ENCODE assay signal across 2 cellular contexts in the genomic region with DNA sequence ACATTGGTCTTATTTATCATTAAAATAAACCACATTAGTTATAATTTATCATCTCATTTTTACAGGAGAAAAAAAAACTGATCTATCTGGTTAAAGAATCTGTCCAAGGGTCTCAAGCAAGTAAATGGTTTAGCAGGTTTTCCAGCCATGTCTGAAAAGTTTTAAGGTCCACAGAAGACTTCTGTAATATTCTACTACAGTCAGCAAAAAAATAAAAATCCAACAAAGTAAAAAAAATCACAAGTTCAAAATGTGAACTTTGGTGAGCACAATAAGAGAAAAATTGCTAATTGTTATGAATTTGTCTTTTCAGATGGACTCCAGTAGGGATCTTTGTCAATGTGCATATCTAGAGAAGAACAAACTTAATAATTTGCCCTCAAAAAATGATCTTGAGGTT.
TF ChIP-seq lines count a peak whose summit lies in the region.

No MANE protein-coding gene starts in this region.

TF ChIP-seq in A549, 52 proteins besides CTCF, POLR2A, EP300 and RAD21 (continued from another document):
- TF ChIP-seq, protein P1, sequence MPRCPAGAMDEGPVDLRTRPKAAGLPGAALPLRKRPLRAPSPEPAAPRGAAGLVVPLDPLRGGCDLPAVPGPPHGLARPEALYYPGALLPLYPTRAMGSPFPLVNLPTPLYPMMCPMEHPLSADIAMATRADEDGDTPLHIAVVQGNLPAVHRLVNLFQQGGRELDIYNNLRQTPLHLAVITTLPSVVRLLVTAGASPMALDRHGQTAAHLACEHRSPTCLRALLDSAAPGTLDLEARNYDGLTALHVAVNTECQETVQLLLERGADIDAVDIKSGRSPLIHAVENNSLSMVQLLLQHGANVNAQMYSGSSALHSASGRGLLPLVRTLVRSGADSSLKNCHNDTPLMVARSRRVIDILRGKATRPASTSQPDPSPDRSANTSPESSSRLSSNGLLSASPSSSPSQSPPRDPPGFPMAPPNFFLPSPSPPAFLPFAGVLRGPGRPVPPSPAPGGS (IDR thresholded peaks at IDR 0.05) = no peak

TF ChIP-seq in IMR-90, 13 proteins besides CTCF, POLR2A, EP300 and RAD21 (continued from another document):
- TF ChIP-seq MXI1 (IDR thresholded peaks at IDR 0.05; ENCODE audit: borderline replicate concordance, low read depth, low read length) = no peak
